In genomic region chr9:123775289-123775688, GRCh38 we compare ENCODE assay signal across 1 cellular context.
TF ChIP-seq lines count a peak whose summit lies in the region.

No MANE protein-coding gene starts in this region.

TF ChIP-seq in GM23338, 12 proteins besides CTCF, POLR2A, EP300 and RAD21 (continued from another document):
- no peak for TF ChIP-seq ZNF462 (CRISPR knock-in tag; IDR thresholded peaks at IDR 0.05)
